1 cellular context compared by ENCODE assay signal in the genomic region with DNA sequence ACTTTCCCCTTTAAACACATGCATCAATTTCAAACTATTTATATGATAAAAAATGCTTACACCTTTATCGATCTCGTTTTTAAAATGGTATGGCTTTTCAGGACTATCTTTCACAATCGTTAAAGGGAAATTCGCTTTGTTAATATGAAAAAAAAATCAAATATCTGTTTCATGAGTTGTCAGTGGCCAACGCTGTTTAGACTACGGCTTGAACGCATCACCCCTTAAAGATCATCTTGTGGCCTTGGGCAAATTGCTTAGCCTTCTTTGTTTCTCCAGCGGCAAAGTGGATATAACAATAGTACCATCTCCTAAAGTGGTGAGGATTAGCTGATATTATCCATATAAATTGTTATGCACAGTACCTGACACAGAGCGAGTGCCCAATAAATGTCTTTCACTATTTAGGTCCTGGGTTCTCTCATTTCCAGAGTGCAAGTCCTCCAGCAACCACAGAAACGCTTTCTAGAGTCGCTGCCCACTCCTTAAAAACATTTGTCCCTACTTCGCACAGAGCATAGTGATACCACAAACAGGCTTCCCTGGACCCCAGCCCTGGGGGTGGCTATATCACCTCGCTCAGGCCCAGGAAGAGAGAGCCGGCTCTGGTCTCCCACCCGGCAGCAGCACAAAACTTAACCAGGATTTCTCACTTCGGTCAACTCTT.
A peak's percentile ranks its signal among the peaks of the same experiment; 100 is the strongest.
TF ChIP-seq lines count a peak whose summit lies in the region.

No MANE protein-coding gene starts in this region.

TF ChIP-seq in K562, 482 proteins besides CTCF, POLR2A, EP300 and RAD21 (continued from another document):
- TF ChIP-seq, protein P1, sequence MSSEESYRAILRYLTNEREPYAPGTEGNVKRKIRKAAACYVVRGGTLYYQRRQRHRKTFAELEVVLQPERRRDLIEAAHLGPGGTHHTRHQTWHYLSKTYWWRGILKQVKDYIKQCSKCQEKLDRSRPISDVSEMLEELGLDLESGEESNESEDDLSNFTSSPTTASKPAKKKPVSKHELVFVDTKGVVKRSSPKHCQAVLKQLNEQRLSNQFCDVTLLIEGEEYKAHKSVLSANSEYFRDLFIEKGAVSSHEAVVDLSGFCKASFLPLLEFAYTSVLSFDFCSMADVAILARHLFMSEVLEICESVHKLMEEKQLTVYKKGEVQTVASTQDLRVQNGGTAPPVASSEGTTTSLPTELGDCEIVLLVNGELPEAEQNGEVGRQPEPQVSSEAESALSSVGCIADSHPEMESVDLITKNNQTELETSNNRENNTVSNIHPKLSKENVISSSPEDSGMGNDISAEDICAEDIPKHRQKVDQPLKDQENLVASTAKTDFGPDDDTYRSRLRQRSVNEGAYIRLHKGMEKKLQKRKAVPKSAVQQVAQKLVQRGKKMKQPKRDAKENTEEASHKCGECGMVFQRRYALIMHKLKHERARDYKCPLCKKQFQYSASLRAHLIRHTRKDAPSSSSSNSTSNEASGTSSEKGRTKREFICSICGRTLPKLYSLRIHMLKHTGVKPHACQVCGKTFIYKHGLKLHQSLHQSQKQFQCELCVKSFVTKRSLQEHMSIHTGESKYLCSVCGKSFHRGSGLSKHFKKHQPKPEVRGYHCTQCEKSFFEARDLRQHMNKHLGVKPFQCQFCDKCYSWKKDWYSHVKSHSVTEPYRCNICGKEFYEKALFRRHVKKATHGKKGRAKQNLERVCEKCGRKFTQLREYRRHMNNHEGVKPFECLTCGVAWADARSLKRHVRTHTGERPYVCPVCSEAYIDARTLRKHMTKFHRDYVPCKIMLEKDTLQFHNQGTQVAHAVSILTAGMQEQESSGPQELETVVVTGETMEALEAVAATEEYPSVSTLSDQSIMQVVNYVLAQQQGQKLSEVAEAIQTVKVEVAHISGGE (CRISPR knock-in tag; IDR thresholded peaks at IDR 0.05): no peak
- peak; percentile 5 for TF ChIP-seq HMGN3 (IDR thresholded peaks at IDR 0.05; ENCODE audit: borderline replicate concordance, extremely low read depth, insufficient read length, low read depth, low read length)
- TF ChIP-seq TFAM (CRISPR knock-in tag; conservative IDR thresholded peaks at IDR 0.05): no peak
